ENCODE assay signal across 23 cellular contexts in genomic region chr15:77749236-77749997, GRCh38.
A peak's percentile ranks its signal among the peaks of the same experiment; 100 is the strongest.
DNase-seq lines count a peak whose midpoint lies in the region; ATAC-seq, FAIRE-seq and TF ChIP-seq lines count a peak whose summit lies in the region.
"Had no signal": no experiment of that assay in that cellular context is flagged by ENCODE, and none has a peak within 500 bp of the region (broad histone marks: within the 10 kb centered on the region; RNA-seq: fewer than 3 reads in every experiment).

No MANE protein-coding gene starts in this region.

- H3K4me3 Mint-ChIP-seq in neural progenitor cell = no peak overlapping the region
- H3K4me3 Mint-ChIP-seq: CD4-positive, alpha-beta memory T cell had no signal

- H3F3A ChIP-seq in neural progenitor cell (ENCODE audit: low read depth) = peaks cover 16% of the 10 kb centered on the region

- H4K20me1 ChIP-seq in neural progenitor cell (ENCODE audit: low read depth) = peaks cover 46% of the 10 kb centered on the region

- H3K27me3 Mint-ChIP-seq in neural progenitor cell (ENCODE audit: insufficient read depth, low read depth) = peaks cover 8% of the 10 kb centered on the region

- no peak for TF ChIP-seq CTCF in neural progenitor cell (IDR thresholded peaks at IDR 0.05)
- TF ChIP-seq CTCF in kidney (IDR thresholded peaks at IDR 0.05; ENCODE audit: borderline replicate concordance, extremely low read depth, insufficient read depth) = no peak

- DNase-seq in H7 (peak; percentile 89), NCI-H69 (lab: John Stamatoyannopoulos, UW) (peak; percentile 56), neural progenitor cell (ENCODE audit: low spot score) (peak; percentile 31), kidney (no peak), medulla oblongata (ENCODE audit: extremely low spot score) (no peak)
- DNase-seq: ACHN; Caco-2; CD4-positive, alpha-beta memory T cell; DMS153; KG1; MV-4-11; NCI-H2081 treated with DMSO at 0.1 percent for 48 hours; NCI-H2171 treated with DMSO at 0.1 percent for 48 hours; NCI-H524 treated with DMSO at 0.1 percent for 48 hours; SHP77 treated with DMSO at 0.1 percent for 48 hours had no signal

- H3K9me3 Mint-ChIP-seq in neural progenitor cell = no peaks in the 10 kb centered on the region

- H3K9me3 ChIP-seq in neural progenitor cell (ENCODE audit: low read depth) (no peaks in the 10 kb centered on the region), kidney (ENCODE audit: control insufficient read depth in 1 of 2, low read length in 2 of 2) (no peaks in the 10 kb centered on the region)
- H3K9me3 ChIP-seq: BLaER1, Caco-2 had no signal

- intact Hi-C loops in kidney (cut with DNase I) = no loop called here

- H3K4me3 ChIP-seq in H7 (ENCODE audit: insufficient read depth, low read depth, low read length) (no peak overlapping the region), neural progenitor cell (no peak overlapping the region), kidney (ENCODE audit: low read length in 2 of 2) (no peak overlapping the region)
- H3K4me3 ChIP-seq: BLaER1, SK-N-MC had no signal

- H3K4me1 Mint-ChIP-seq in neural progenitor cell = peaks cover 19% of the 10 kb centered on the region

- no peak overlapping the region for H3K4me2 ChIP-seq in neural progenitor cell
- H3K4me2 ChIP-seq: BLaER1 had no signal

- H3K36me3 ChIP-seq in H7 (replicated peaks; ENCODE audit: control insufficient read depth, insufficient read depth, low read length) (no peaks in the 10 kb centered on the region), neural progenitor cell (no peaks in the 10 kb centered on the region), kidney (ENCODE audit: control insufficient read depth in 1 of 2, insufficient read depth in 2 of 2, low read length in 2 of 2) (no peaks in the 10 kb centered on the region)
- H3K36me3 ChIP-seq: BLaER1 had no signal

- H3K9ac ChIP-seq in neural progenitor cell (no peak overlapping the region), kidney (ENCODE audit: low read length in 2 of 2) (no peak overlapping the region)
- H3K9ac ChIP-seq: BLaER1 had no signal

- H2AFZ ChIP-seq in neural progenitor cell (replicated peaks) = no peak overlapping the region

- H3K79me2 ChIP-seq in neural progenitor cell (ENCODE audit: low read depth) = no peaks in the 10 kb centered on the region

- peaks cover 22% of the 10 kb centered on the region for H3K4me1 ChIP-seq in neural progenitor cell
- H3K4me1 ChIP-seq in kidney (ENCODE audit: control insufficient read depth in 1 of 2, insufficient read depth in 1 of 2, low read depth in 1 of 2, low read length in 2 of 2) = no peaks in the 10 kb centered on the region
- H3K4me1 ChIP-seq: BLaER1, Caco-2 had no signal

- no peak overlapping the region for H3K27ac Mint-ChIP-seq in neural progenitor cell
- H3K27ac Mint-ChIP-seq: CD4-positive, alpha-beta memory T cell had no signal

- H3K27me3 ChIP-seq in H7 (ENCODE audit: control insufficient read depth, insufficient read depth, low read length) (peaks cover 7% of the 10 kb centered on the region), neural progenitor cell (peaks cover 44% of the 10 kb centered on the region)

- FAIRE-seq in kidney (lab: Jason Lieb, UNC) = no peak
- FAIRE-seq: G401.6, GM12892, H54, HTR-8/SVneo had no signal

- ATAC-seq in esophagus mucosa = peak; percentile 70
- ATAC-seq in GM19397 (IDR thresholded peaks at IDR 0.05; ENCODE audit: unreplicated experiment) = no peak

- H3K36me3 Mint-ChIP-seq in neural progenitor cell = no peaks in the 10 kb centered on the region
- H3K36me3 Mint-ChIP-seq: CD4-positive, alpha-beta memory T cell had no signal

- no peak overlapping the region for H3K27ac ChIP-seq in neural progenitor cell
- no peak overlapping the region for H3K27ac ChIP-seq in kidney (ENCODE audit: low read depth in 2 of 2, low read length in 2 of 2)
- H3K27ac ChIP-seq: BLaER1, SK-N-MC had no signal

Comparison
In these comparisons a context has a peak if more than half of its experiments do, and no peak if none do; other contexts are left out.
1. DNase-seq: peak in H7 (single experiment), NCI-H69 (single experiment) and neural progenitor cell (single experiment); none in kidney (single experiment) and medulla oblongata (single experiment).